In genomic region chr5:137186759-137187461, GRCh38 we compare ENCODE assay signal across 16 cellular contexts.
DNase-seq lines count a peak whose midpoint lies in the region; ATAC-seq and TF ChIP-seq lines count a peak whose summit lies in the region.
"Had no signal": no experiment of that assay in that cellular context is flagged by ENCODE, and none has a peak within 500 bp of the region (broad histone marks: within the 10 kb centered on the region; RNA-seq: fewer than 3 reads in every experiment).

No MANE protein-coding gene starts in this region.

- no peaks in the 10 kb centered on the region for H4K20me1 ChIP-seq in fibroblast of lung (ENCODE audit: control insufficient read depth, extremely low read depth, insufficient read depth, low read length)

- H3K9me3 Mint-ChIP-seq in CD4-positive, alpha-beta T cell, result no peaks in the 10 kb centered on the region
- H3K9me3 Mint-ChIP-seq: T-cell had no signal

- H3K4me1 Mint-ChIP-seq in CD4-positive, alpha-beta T cell (ENCODE audit: low read depth), result no peaks in the 10 kb centered on the region
- H3K4me1 Mint-ChIP-seq: T-cell had no signal

- no peak overlapping the region for H3K4me3 Mint-ChIP-seq in CD4-positive, alpha-beta T cell
- H3K4me3 Mint-ChIP-seq: T-cell had no signal

- no peak overlapping the region for H3K27ac Mint-ChIP-seq in CD4-positive, alpha-beta T cell
- H3K27ac Mint-ChIP-seq: T-cell had no signal

- H3K27me3 ChIP-seq in fibroblast of lung (ENCODE audit: control insufficient read depth, insufficient read depth, low read length), result no peaks in the 10 kb centered on the region
- H3K27me3 ChIP-seq in CD4-positive, alpha-beta T cell (ENCODE audit: control insufficient read depth, insufficient read depth, low read length), result no peaks in the 10 kb centered on the region
- H3K27me3 ChIP-seq: BE2C, right lobe of liver had no signal

- H3K9me3 ChIP-seq in fibroblast of lung (ENCODE audit: control insufficient read depth, insufficient read depth, low read depth, low read length), result no peaks in the 10 kb centered on the region
- no peaks in the 10 kb centered on the region for H3K9me3 ChIP-seq in CD4-positive, alpha-beta T cell (ENCODE audit: control insufficient read depth, low read length)
- H3K9me3 ChIP-seq: BE2C, right lobe of liver had no signal

- no peaks in the 10 kb centered on the region for H3K36me3 Mint-ChIP-seq in CD4-positive, alpha-beta T cell (ENCODE audit: low read depth)
- H3K36me3 Mint-ChIP-seq: T-cell had no signal

- peaks cover 11% of the 10 kb centered on the region for H3K27me3 Mint-ChIP-seq in CD4-positive, alpha-beta T cell

- TF ChIP-seq CTCF in AG04449 (IDR thresholded peaks at IDR 0.05; ENCODE audit: insufficient read depth, low read length, missing control alignments) (no peak), fibroblast of lung (conservative IDR thresholded peaks at IDR 0.05 in 1 of 2, IDR thresholded peaks at IDR 0.05 in 1 of 2; ENCODE audit: low read depth in 1 of 2, low read length in 2 of 2) (no peak)
- no peak for TF ChIP-seq CTCF in CD4-positive, alpha-beta T cell (IDR thresholded peaks at IDR 0.05)

- H3K9ac ChIP-seq in fibroblast of lung (ENCODE audit: insufficient read depth, low read length), result no peak overlapping the region

- H3K4me3 ChIP-seq in AG04449 (ENCODE audit: low read depth, low read length), result no peak overlapping the region
- no peak overlapping the region for H3K4me3 ChIP-seq in fibroblast of lung (replicated peaks in 1 of 4; ENCODE audit: control extremely low read depth in 1 of 4, insufficient read depth in 1 of 4, low read depth in 3 of 4, low read length in 4 of 4)
- H3K4me3 ChIP-seq: right lobe of liver had no signal

- no peaks in the 10 kb centered on the region for H3K36me3 ChIP-seq in fibroblast of lung (ENCODE audit: control insufficient read depth, insufficient read depth, low read length)
- H3K36me3 ChIP-seq: BE2C, right lobe of liver had no signal

- POLR2A ChIA-PET in AG04449 (lab: Yijun Ruan, JAX), result interaction anchor here (0.6 kb wide), 1 partner anchor 46 kb away, joined by 4 read pairs; no protein-coding TSS in a partner anchor
- POLR2A ChIA-PET in CD4-positive, alpha-beta T cell (lab: Charles Lee), result no interaction called here

- DNase-seq in AG04449 (ENCODE audit: low read depth, low spot score) (peak; percentile 64), LHCN-M2 (ENCODE audit: low read depth) (peak; percentile 47), fibroblast of lung (ENCODE audit: low read depth in 2 of 2) (peak in 1 of 2 donors; percentile 94), myocyte (ENCODE audit: low read depth) (peak; percentile 40), NOMO-1 treated with DMSO at 0.1 percent for 48 hours (lab: John Stamatoyannopoulos, UW; ENCODE audit: unreplicated experiment) (no peak), RKO (ENCODE audit: low spot score) (no peak)
- DNase-seq in CD4-positive, alpha-beta T cell, result no peak
- DNase-seq: activated CD4-positive, alpha-beta T cell treated with anti-CD3 and anti-CD28 coated beads for 48 hours; BE2C; head of caudate nucleus; midbrain; right lobe of liver; T-cell; trophoblast cell had no signal

- intact Hi-C loops in CD4-positive, alpha-beta T cell (cut with DNase I, micrococcal nuclease), result no loop called here

- H3K4me2 ChIP-seq in fibroblast of lung (ENCODE audit: extremely low read depth, insufficient read depth, low read length), result peak overlapping the region; percentile 41

- H3K4me1 ChIP-seq in fibroblast of lung (ENCODE audit: control insufficient read depth, extremely low read depth, insufficient read depth, low read length), result peaks cover 2% of the 10 kb centered on the region
- H3K4me1 ChIP-seq: BE2C, right lobe of liver had no signal

- CTCF ChIA-PET in AG04449 (lab: Yijun Ruan, JAX), result interaction anchor here (1.4 to 2.8 kb wide), 2 partner anchors 15 kb away, joined by 4 to 11 read pairs; no protein-coding TSS in a partner anchor
- CTCF ChIA-PET in CD4-positive, alpha-beta T cell (lab: Charles Lee), result no interaction called here

- H3K79me2 ChIP-seq in fibroblast of lung (ENCODE audit: control insufficient read depth, insufficient read depth, low read length), result no peaks in the 10 kb centered on the region

- H3K27ac ChIP-seq in fibroblast of lung (ENCODE audit: insufficient read depth, low read length), result no peak overlapping the region
- no peak overlapping the region for H3K27ac ChIP-seq in CD4-positive, alpha-beta T cell (ENCODE audit: low read depth, low read length)
- H3K27ac ChIP-seq: right lobe of liver had no signal

- peak overlapping the region; percentile 61 for H2AFZ ChIP-seq in fibroblast of lung (ENCODE audit: low read length)

- no peak for ATAC-seq in CD4-positive, alpha-beta T cell (ENCODE audit: poor library complexity)
- no peak for ATAC-seq in HG03432 (IDR thresholded peaks at IDR 0.05; ENCODE audit: unreplicated experiment)
- ATAC-seq: HepG2, right lobe of liver, T-cell had no signal

Comparison
In these comparisons a context has a peak if more than half of its experiments do, and no peak if none do; other contexts are left out.
1. DNase-seq: peak in AG04449 (single experiment), LHCN-M2 (single experiment) and myocyte (single experiment); none in CD4-positive, alpha-beta T cell (0 of 10), NOMO-1 treated with DMSO at 0.1 percent for 48 hours (single experiment) and RKO (single experiment).